1 cellular context compared by ENCODE assay signal in genomic region chr14:23095196-23096108, GRCh38.
TF ChIP-seq lines count a peak whose summit lies in the region.

TSS of gene C14orf119 (plus strand) at chr14:23095505. CDS start at chr14:23097659, 2,154 bp downstream.

TF ChIP-seq in WTC11, 78 proteins besides CTCF, POLR2A, EP300 and RAD21 (continued from another document):
- TF ChIP-seq, protein P1, sequence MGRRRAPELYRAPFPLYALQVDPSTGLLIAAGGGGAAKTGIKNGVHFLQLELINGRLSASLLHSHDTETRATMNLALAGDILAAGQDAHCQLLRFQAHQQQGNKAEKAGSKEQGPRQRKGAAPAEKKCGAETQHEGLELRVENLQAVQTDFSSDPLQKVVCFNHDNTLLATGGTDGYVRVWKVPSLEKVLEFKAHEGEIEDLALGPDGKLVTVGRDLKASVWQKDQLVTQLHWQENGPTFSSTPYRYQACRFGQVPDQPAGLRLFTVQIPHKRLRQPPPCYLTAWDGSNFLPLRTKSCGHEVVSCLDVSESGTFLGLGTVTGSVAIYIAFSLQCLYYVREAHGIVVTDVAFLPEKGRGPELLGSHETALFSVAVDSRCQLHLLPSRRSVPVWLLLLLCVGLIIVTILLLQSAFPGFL (CRISPR knock-in tag; IDR thresholded peaks at IDR 0.05; ENCODE audit: borderline replicate concordance) = no peak; the same call in 1 of the 2 replicates
- no peak for TF ChIP-seq NFYB (CRISPR knock-in tag; conservative IDR thresholded peaks at IDR 0.05; ENCODE audit: low read depth)
- TF ChIP-seq SP1 (CRISPR knock-in tag; conservative IDR thresholded peaks at IDR 0.05) = peak; percentile 79
- TF ChIP-seq, protein P2, sequence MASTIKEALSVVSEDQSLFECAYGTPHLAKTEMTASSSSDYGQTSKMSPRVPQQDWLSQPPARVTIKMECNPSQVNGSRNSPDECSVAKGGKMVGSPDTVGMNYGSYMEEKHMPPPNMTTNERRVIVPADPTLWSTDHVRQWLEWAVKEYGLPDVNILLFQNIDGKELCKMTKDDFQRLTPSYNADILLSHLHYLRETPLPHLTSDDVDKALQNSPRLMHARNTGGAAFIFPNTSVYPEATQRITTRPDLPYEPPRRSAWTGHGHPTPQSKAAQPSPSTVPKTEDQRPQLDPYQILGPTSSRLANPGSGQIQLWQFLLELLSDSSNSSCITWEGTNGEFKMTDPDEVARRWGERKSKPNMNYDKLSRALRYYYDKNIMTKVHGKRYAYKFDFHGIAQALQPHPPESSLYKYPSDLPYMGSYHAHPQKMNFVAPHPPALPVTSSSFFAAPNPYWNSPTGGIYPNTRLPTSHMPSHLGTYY (CRISPR knock-in tag; IDR thresholded peaks at IDR 0.05) = no peak
- no peak for TF ChIP-seq FOXP4 (CRISPR knock-in tag; IDR thresholded peaks at IDR 0.05)
- no peak for TF ChIP-seq ZBTB21 (CRISPR knock-in tag; IDR thresholded peaks at IDR 0.05; ENCODE audit: borderline replicate concordance)
- TF ChIP-seq SOX15 (CRISPR knock-in tag; IDR thresholded peaks at IDR 0.05) = no peak
- no peak for TF ChIP-seq TEAD4 (CRISPR knock-in tag; IDR thresholded peaks at IDR 0.05)
- TF ChIP-seq, protein P3, sequence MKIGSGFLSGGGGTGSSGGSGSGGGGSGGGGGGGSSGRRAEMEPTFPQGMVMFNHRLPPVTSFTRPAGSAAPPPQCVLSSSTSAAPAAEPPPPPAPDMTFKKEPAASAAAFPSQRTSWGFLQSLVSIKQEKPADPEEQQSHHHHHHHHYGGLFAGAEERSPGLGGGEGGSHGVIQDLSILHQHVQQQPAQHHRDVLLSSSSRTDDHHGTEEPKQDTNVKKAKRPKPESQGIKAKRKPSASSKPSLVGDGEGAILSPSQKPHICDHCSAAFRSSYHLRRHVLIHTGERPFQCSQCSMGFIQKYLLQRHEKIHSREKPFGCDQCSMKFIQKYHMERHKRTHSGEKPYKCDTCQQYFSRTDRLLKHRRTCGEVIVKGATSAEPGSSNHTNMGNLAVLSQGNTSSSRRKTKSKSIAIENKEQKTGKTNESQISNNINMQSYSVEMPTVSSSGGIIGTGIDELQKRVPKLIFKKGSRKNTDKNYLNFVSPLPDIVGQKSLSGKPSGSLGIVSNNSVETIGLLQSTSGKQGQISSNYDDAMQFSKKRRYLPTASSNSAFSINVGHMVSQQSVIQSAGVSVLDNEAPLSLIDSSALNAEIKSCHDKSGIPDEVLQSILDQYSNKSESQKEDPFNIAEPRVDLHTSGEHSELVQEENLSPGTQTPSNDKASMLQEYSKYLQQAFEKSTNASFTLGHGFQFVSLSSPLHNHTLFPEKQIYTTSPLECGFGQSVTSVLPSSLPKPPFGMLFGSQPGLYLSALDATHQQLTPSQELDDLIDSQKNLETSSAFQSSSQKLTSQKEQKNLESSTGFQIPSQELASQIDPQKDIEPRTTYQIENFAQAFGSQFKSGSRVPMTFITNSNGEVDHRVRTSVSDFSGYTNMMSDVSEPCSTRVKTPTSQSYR (CRISPR knock-in tag; IDR thresholded peaks at IDR 0.05) = no peak
- no peak for TF ChIP-seq FOXJ3 (CRISPR knock-in tag; IDR thresholded peaks at IDR 0.05; ENCODE audit: borderline replicate concordance)
- TF ChIP-seq, protein P4, sequence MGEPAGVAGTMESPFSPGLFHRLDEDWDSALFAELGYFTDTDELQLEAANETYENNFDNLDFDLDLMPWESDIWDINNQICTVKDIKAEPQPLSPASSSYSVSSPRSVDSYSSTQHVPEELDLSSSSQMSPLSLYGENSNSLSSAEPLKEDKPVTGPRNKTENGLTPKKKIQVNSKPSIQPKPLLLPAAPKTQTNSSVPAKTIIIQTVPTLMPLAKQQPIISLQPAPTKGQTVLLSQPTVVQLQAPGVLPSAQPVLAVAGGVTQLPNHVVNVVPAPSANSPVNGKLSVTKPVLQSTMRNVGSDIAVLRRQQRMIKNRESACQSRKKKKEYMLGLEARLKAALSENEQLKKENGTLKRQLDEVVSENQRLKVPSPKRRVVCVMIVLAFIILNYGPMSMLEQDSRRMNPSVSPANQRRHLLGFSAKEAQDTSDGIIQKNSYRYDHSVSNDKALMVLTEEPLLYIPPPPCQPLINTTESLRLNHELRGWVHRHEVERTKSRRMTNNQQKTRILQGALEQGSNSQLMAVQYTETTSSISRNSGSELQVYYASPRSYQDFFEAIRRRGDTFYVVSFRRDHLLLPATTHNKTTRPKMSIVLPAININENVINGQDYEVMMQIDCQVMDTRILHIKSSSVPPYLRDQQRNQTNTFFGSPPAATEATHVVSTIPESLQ (CRISPR knock-in tag; IDR thresholded peaks at IDR 0.05) = no peak
